15 cellular contexts compared by ENCODE assay signal in genomic region chr4:55169352-55169959, GRCh38. TPM values are rescaled to one million over a fixed set of nuclear protein-coding genes. Genes with fewer than 3 reads are reported as not detected.
DNase-seq lines count a peak whose midpoint lies in the region; ATAC-seq and TF ChIP-seq lines count a peak whose summit lies in the region.
"Had no signal": no experiment of that assay in that cellular context is flagged by ENCODE, and none has a peak within 500 bp of the region (broad histone marks: within the 10 kb centered on the region; RNA-seq: fewer than 3 reads in every experiment).

No MANE protein-coding gene starts in this region.

- no peak overlapping the region for H3K27ac Mint-ChIP-seq in Calu3 (ENCODE audit: unreplicated experiment)
- H3K27ac Mint-ChIP-seq in naive thymus-derived CD4-positive, alpha-beta T cell, result no peak overlapping the region
- H3K27ac Mint-ChIP-seq: activated naive CD4-positive, alpha-beta T cell treated with anti-CD3 and anti-CD28 coated beads, Interleukin-2, amount 50 U/mL, for 72 hours; nephron had no signal

- H3K9me3 ChIP-seq in right lobe of liver, result no peaks in the 10 kb centered on the region
- no peaks in the 10 kb centered on the region for H3K9me3 ChIP-seq in naive thymus-derived CD4-positive, alpha-beta T cell (ENCODE audit: control insufficient read depth in 2 of 3, low read length in 3 of 3)
- H3K9me3 ChIP-seq: sigmoid colon had no signal

- H3K4me3 ChIP-seq in cardiac fibroblast (replicated peaks in 1 of 2; ENCODE audit: low read depth in 2 of 2, low read length in 2 of 2) (no peak overlapping the region), right lobe of liver (no peak overlapping the region)
- no peak overlapping the region for H3K4me3 ChIP-seq in naive thymus-derived CD4-positive, alpha-beta T cell (ENCODE audit: low read length)
- H3K4me3 ChIP-seq: sigmoid colon, SK-N-MC had no signal

- POLR2A ChIA-PET in naive thymus-derived CD4-positive, alpha-beta T cell (lab: Charles Lee), result no interaction called here

- no peaks in the 10 kb centered on the region for H3K36me3 Mint-ChIP-seq in Calu3 (ENCODE audit: insufficient read depth, unreplicated experiment)
- no peaks in the 10 kb centered on the region for H3K36me3 Mint-ChIP-seq in naive thymus-derived CD4-positive, alpha-beta T cell

- WGBS in right lobe of liver (ENCODE audit: insufficient coverage, low coverage, low lambda C conversion rate, missing lambda C conversion rate), result 17% methylated on average over 6 of the region's 12 CpGs

- H3K4me1 Mint-ChIP-seq in Calu3 (ENCODE audit: low read depth, unreplicated experiment), result peaks cover 30% of the 10 kb centered on the region
- H3K4me1 Mint-ChIP-seq in naive thymus-derived CD4-positive, alpha-beta T cell, result no peaks in the 10 kb centered on the region

- DNase-seq in Calu3 (peak; percentile 48), LoVo (ENCODE audit: low spot score) (peak; percentile 43), cardiac fibroblast (ENCODE audit: low read depth in 2 of 2) (peak; percentile 18 to 70), right lobe of liver (no peak), GDM1 (lab: John Stamatoyannopoulos, UW) (no peak)
- DNase-seq in stimulated activated CD4-positive, alpha-beta T cell treated with anti-CD3 and anti-CD28 coated beads, Interleukin-15, amount 100 ng/mL, for 24 hours, result no peak
- DNase-seq in naive thymus-derived CD4-positive, alpha-beta T cell, result no peak
- DNase-seq: MV-4-11, NCI-H82, sigmoid colon had no signal

- H3K36me3 ChIP-seq in right lobe of liver, result no peaks in the 10 kb centered on the region
- H3K36me3 ChIP-seq in naive thymus-derived CD4-positive, alpha-beta T cell (ENCODE audit: control insufficient read depth in 2 of 3, insufficient read depth in 3 of 3, low read length in 3 of 3), result no peaks in the 10 kb centered on the region
- H3K36me3 ChIP-seq: sigmoid colon had no signal

- H3K27ac ChIP-seq in right lobe of liver, result no peak overlapping the region
- H3K27ac ChIP-seq in naive thymus-derived CD4-positive, alpha-beta T cell (ENCODE audit: low read depth, low read length), result no peak overlapping the region
- H3K27ac ChIP-seq: sigmoid colon, SK-N-MC had no signal

- CTCF ChIA-PET in Calu3 (lab: Charles Lee), result interaction anchor here (0.6 to 1.9 kb wide), 2 partner anchors 15 to 243 kb away, joined by 3 to 11 read pairs; no protein-coding TSS in a partner anchor
- CTCF ChIA-PET in naive thymus-derived CD4-positive, alpha-beta T cell (lab: Charles Lee), result interaction anchor here (0.7 kb wide), 1 partner anchor 54 kb away, joined by 3 read pairs; no protein-coding TSS in a partner anchor

- no peaks in the 10 kb centered on the region for H3K4me1 ChIP-seq in right lobe of liver
- H3K4me1 ChIP-seq in naive thymus-derived CD4-positive, alpha-beta T cell (ENCODE audit: control insufficient read depth in 2 of 2, insufficient read depth in 2 of 2, low read length in 2 of 2), result no peaks in the 10 kb centered on the region
- H3K4me1 ChIP-seq: sigmoid colon had no signal

- no TSS peak for BruUV-seq in Calu3 (replicated peaks; lab: Mats Ljungman, UMichigan)

- H3K27me3 Mint-ChIP-seq in Calu3 (ENCODE audit: unreplicated experiment), result no peaks in the 10 kb centered on the region
- peaks cover 0 to 29% (median 17%) of the 10 kb centered on the region in 5 donors for H3K27me3 Mint-ChIP-seq in naive thymus-derived CD4-positive, alpha-beta T cell

- TF ChIP-seq CTCF in Calu3 (IDR thresholded peaks at IDR 0.05; ENCODE audit: unreplicated experiment) (no peak), cardiac fibroblast (IDR thresholded peaks at IDR 0.05; ENCODE audit: low read depth, low read length) (no peak), right lobe of liver (IDR thresholded peaks at IDR 0.05) (no peak)

- H3K9me3 Mint-ChIP-seq in Calu3 (ENCODE audit: low read depth, unreplicated experiment), result no peaks in the 10 kb centered on the region
- H3K9me3 Mint-ChIP-seq in naive thymus-derived CD4-positive, alpha-beta T cell, result peaks cover 0 to 9% (median 0%) of the 10 kb centered on the region in 11 donors

- ATAC-seq in right lobe of liver (peak in 3 of 4 donors; percentile 41 to 64 (median 55)), GM19395 (IDR thresholded peaks at IDR 0.05; ENCODE audit: unreplicated experiment) (no peak)
- no peak for ATAC-seq in naive thymus-derived CD4-positive, alpha-beta T cell
- ATAC-seq: activated naive CD4-positive, alpha-beta T cell treated with anti-CD3 and anti-CD28 coated beads, Interleukin-2, amount 50 U/mL, for 72 hours had no signal

- H3K27me3 ChIP-seq in right lobe of liver, result no peaks in the 10 kb centered on the region
- H3K27me3 ChIP-seq in naive thymus-derived CD4-positive, alpha-beta T cell (ENCODE audit: control insufficient read depth in 2 of 2, insufficient read depth in 2 of 2, low read length in 2 of 2), result no peaks in the 10 kb centered on the region
- H3K27me3 ChIP-seq: sigmoid colon had no signal

- no peak for TF ChIP-seq POLR2A in right lobe of liver (IDR thresholded peaks at IDR 0.05)

- H3K4me3 Mint-ChIP-seq in Calu3 (ENCODE audit: low read depth, unreplicated experiment), result peak overlapping the region; percentile 14
- H3K4me3 Mint-ChIP-seq in naive thymus-derived CD4-positive, alpha-beta T cell, result no peak overlapping the region
- H3K4me3 Mint-ChIP-seq: nephron had no signal

- intact Hi-C loops in Calu3 (cut with micrococcal nuclease; ENCODE audit: unreplicated experiment), result no loop called here
- intact Hi-C loops in right lobe of liver (cut with DNase I), result no loop called here
- intact Hi-C loops in naive thymus-derived CD4-positive, alpha-beta T cell (cut with micrococcal nuclease), result no loop called here

RNA-seq across cellular contexts. Expression of gene KDR, which starts 44.1 kb away (rescaled TPM):
- total RNA-seq in Calu3 (2022) (0.09 TPM in 1 of 2 replicates, not detected in the other), right lobe of liver (10 to 100 TPM in 4 of 6 experiments, 1 to 10 TPM in 2; 7.9 to 22.4 (median 11.7) TPM)
- not detected for total RNA-seq in naive thymus-derived CD4-positive, alpha-beta T cell
- polyA plus RNA-seq in naive thymus-derived CD4-positive, alpha-beta T cell, result not detected
- total RNA-seq: activated naive CD4-positive, alpha-beta T cell treated with anti-CD3 and anti-CD28 coated beads, Interleukin-2, amount 50 U/mL, for 72 hours had no signal
- polyA plus RNA-seq: BJ had no signal

Comparison
In these comparisons a context has a peak if more than half of its experiments do, and no peak if none do; other contexts are left out.
1. DNase-seq: peak in Calu3 (single experiment), LoVo (single experiment) and cardiac fibroblast (2 of 2); none in right lobe of liver (0 of 3), GDM1 (single experiment), stimulated activated CD4-positive, alpha-beta T cell treated with anti-CD3 and anti-CD28 coated beads, Interleukin-15, amount 100 ng/mL, for 24 hours (single experiment) and naive thymus-derived CD4-positive, alpha-beta T cell (0 of 9).
2. ATAC-seq: peak in right lobe of liver (3 of 4); none in naive thymus-derived CD4-positive, alpha-beta T cell (single experiment) and GM19395 (single experiment).